9 cellular contexts compared by ENCODE assay signal in genomic region chr17:2068589-2069051, GRCh38. TPM values are rescaled to one million over a fixed set of nuclear protein-coding genes. Genes with fewer than 3 reads are reported as not detected.
DNase-seq lines count a peak whose midpoint lies in the region; ATAC-seq and TF ChIP-seq lines count a peak whose summit lies in the region.
"Had no signal": no experiment of that assay in that cellular context is flagged by ENCODE, and none has a peak within 500 bp of the region (broad histone marks: within the 10 kb centered on the region; RNA-seq: fewer than 3 reads in every experiment).

No MANE protein-coding gene starts in this region.

- peaks cover 38 to 98% (median 87%) of the 10 kb centered on the region in 9 donors for H3K4me1 ChIP-seq in heart right ventricle

- no peaks in the 10 kb centered on the region for H3K9me3 ChIP-seq in heart right ventricle
- H3K9me3 ChIP-seq: thoracic aorta had no signal

- H3K27me3 ChIP-seq in heart right ventricle: no peaks in the 10 kb centered on the region

- no peak for ATAC-seq in heart right ventricle

- H3K4me1 Mint-ChIP-seq in activated CD4-positive, alpha-beta memory T cell treated with anti-CD3 and anti-CD28 coated beads, Interleukin-2, amount 10 ng/mL, durations not matched to agents 7 days and 5 days: peaks cover 87% of the 10 kb centered on the region

- TF ChIP-seq CTCF in heart right ventricle (IDR thresholded peaks at IDR 0.05): no peak

- WGBS in heart right ventricle, 2 donors: 71 to 74% methylated on average over 15 of the region's 15 CpGs

- no peaks in the 10 kb centered on the region for H3K27me3 Mint-ChIP-seq in activated CD4-positive, alpha-beta memory T cell treated with anti-CD3 and anti-CD28 coated beads, Interleukin-2, amount 10 ng/mL, durations not matched to agents 7 days and 5 days

- CTCF ChIA-PET in activated CD4-positive, alpha-beta memory T cell treated with anti-CD3 and anti-CD28 coated beads, Interleukin-2, amount 10 ng/mL, durations not matched to agents 7 days and 5 days (lab: Charles Lee): interaction anchor here (0.9 to 6.5 kb wide), 9 partner anchors 10 to 176 kb away, joined by 3 to 40 read pairs (median 5); partner anchors contain the start of genes HIC1 and OVCA2

- DNase-seq in activated CD4-positive, alpha-beta T cell treated with anti-CD3 and anti-CD28 coated beads for 48 hours: peak; percentile 68
- DNase-seq in activated CD4-positive, alpha-beta T cell treated with anti-CD3 and anti-CD28 coated beads for 4 hours: no peak
- DNase-seq in activated CD4-positive, alpha-beta memory T cell treated with anti-CD3 and anti-CD28 coated beads, Interleukin-2, amount 10 ng/mL, durations not matched to agents 7 days and 5 days: no peak
- DNase-seq in heart right ventricle: no peak
- DNase-seq in substantia nigra (lab: John Stamatoyannopoulos, UW): peak in 2 of 49 donors; percentile 24 to 34
- no peak for DNase-seq in activated effector memory CD4-positive, alpha-beta T cell treated with Interleukin-2 at 50 U/mL for 16 hours
- no peak for DNase-seq in NCI-H187 treated with DMSO at 0.1 percent for 48 hours (lab: John Stamatoyannopoulos, UW)
- no peak for DNase-seq in activated CD8-positive, alpha-beta memory T cell treated with anti-CD3 and anti-CD28 coated beads, Interleukin-2, amount 50 U/mL, for 4 hours

- no peak overlapping the region for H3K4me3 ChIP-seq in heart right ventricle
- H3K4me3 ChIP-seq: thoracic aorta had no signal

- POLR2A ChIA-PET in activated CD4-positive, alpha-beta memory T cell treated with anti-CD3 and anti-CD28 coated beads, Interleukin-2, amount 10 ng/mL, durations not matched to agents 7 days and 5 days (lab: Charles Lee): interaction anchor here (0.8 to 11.0 kb wide), 6 partner anchors 11 to 352 kb away, joined by 3 to 214 read pairs (median 5); partner anchors contain the start of gene HIC1

- peak overlapping the region; percentile 90 for H3K27ac Mint-ChIP-seq in activated CD4-positive, alpha-beta memory T cell treated with anti-CD3 and anti-CD28 coated beads, Interleukin-2, amount 10 ng/mL, durations not matched to agents 7 days and 5 days

- H3K4me3 Mint-ChIP-seq in activated CD4-positive, alpha-beta memory T cell treated with anti-CD3 and anti-CD28 coated beads, Interleukin-2, amount 10 ng/mL, durations not matched to agents 7 days and 5 days: peak overlapping the region; percentile 31

- H3K36me3 Mint-ChIP-seq in activated CD4-positive, alpha-beta memory T cell treated with anti-CD3 and anti-CD28 coated beads, Interleukin-2, amount 10 ng/mL, durations not matched to agents 7 days and 5 days (ENCODE audit: low read depth): peaks cover 58% of the 10 kb centered on the region

- intact Hi-C loops in heart right ventricle (cut with DNase I): loop anchor here in 2 of 10 donors (5.0 to 10.0 kb wide), 3 partner anchors 106 to 336 kb away; partner anchors contain the start of gene MNT (in 1 of the 2)

- peak overlapping the region; percentile 59 to 97 (median 89) for H3K27ac ChIP-seq in heart right ventricle
- H3K27ac ChIP-seq in substantia nigra (ENCODE audit: low read depth, low read length, poor library complexity, severe bottlenecking): peak overlapping the region; percentile 18

- H3K36me3 ChIP-seq in heart right ventricle: peaks cover 0 to 71% (median 9%) of the 10 kb centered on the region in 9 donors

- no peaks in the 10 kb centered on the region for H3K9me3 Mint-ChIP-seq in activated CD4-positive, alpha-beta memory T cell treated with anti-CD3 and anti-CD28 coated beads, Interleukin-2, amount 10 ng/mL, durations not matched to agents 7 days and 5 days

RNA-seq across cellular contexts. Expression of gene HIC1, which starts 13.7 kb away (rescaled TPM):
- 10 to 100 TPM; 38.3 to 39.8 TPM for total RNA-seq in activated CD4-positive, alpha-beta memory T cell treated with anti-CD3 and anti-CD28 coated beads, Interleukin-2, amount 10 ng/mL, durations not matched to agents 7 days and 5 days
- total RNA-seq in heart right ventricle: 10 to 100 TPM in 7 of 10 donors, 1 to 10 TPM in 3; 3.5 to 37.5 (median 12.1) TPM
- polyA plus RNA-seq in heart right ventricle: 10 to 100 TPM in 1 of 2 donors, 1 to 10 TPM in 1; 8.3 to 14.3 TPM

RNA-seq across cellular contexts. Expression of gene OVCA2, which starts 26.8 kb away (rescaled TPM):
- 10 to 100 TPM; 43.2 to 45.4 TPM for total RNA-seq in activated CD4-positive, alpha-beta memory T cell treated with anti-CD3 and anti-CD28 coated beads, Interleukin-2, amount 10 ng/mL, durations not matched to agents 7 days and 5 days
- total RNA-seq in heart right ventricle: 10 to 100 TPM; 15.3 to 25.4 (median 17.6) TPM
- polyA plus RNA-seq in heart right ventricle: 10 to 100 TPM; 43.3 to 47.5 TPM

RNA-seq across cellular contexts. Expression of gene DPH1, which starts 38.7 kb away (rescaled TPM):
- total RNA-seq in activated CD4-positive, alpha-beta memory T cell treated with anti-CD3 and anti-CD28 coated beads, Interleukin-2, amount 10 ng/mL, durations not matched to agents 7 days and 5 days: 10 to 100 TPM; 28.4 to 28.8 TPM
- 10 to 100 TPM; 22.8 to 40.0 (median 25.9) TPM for total RNA-seq in heart right ventricle
- polyA plus RNA-seq in heart right ventricle: 10 to 100 TPM; 19.0 to 28.9 TPM

RNA-seq across cellular contexts. Expression of gene RTN4RL1, which starts 43.5 kb away (rescaled TPM):
- under 1 TPM; 0.33 to 0.35 TPM for total RNA-seq in activated CD4-positive, alpha-beta memory T cell treated with anti-CD3 and anti-CD28 coated beads, Interleukin-2, amount 10 ng/mL, durations not matched to agents 7 days and 5 days
- total RNA-seq in heart right ventricle: 1 to 10 TPM in 9 of 10 donors, under 1 TPM in 1; 0.81 to 6.3 (median 2.5) TPM
- polyA plus RNA-seq in heart right ventricle: 1 to 10 TPM; 3.0 to 3.1 TPM
